Comparison of ENCODE assay signal across 13 cellular contexts in the genomic region with DNA sequence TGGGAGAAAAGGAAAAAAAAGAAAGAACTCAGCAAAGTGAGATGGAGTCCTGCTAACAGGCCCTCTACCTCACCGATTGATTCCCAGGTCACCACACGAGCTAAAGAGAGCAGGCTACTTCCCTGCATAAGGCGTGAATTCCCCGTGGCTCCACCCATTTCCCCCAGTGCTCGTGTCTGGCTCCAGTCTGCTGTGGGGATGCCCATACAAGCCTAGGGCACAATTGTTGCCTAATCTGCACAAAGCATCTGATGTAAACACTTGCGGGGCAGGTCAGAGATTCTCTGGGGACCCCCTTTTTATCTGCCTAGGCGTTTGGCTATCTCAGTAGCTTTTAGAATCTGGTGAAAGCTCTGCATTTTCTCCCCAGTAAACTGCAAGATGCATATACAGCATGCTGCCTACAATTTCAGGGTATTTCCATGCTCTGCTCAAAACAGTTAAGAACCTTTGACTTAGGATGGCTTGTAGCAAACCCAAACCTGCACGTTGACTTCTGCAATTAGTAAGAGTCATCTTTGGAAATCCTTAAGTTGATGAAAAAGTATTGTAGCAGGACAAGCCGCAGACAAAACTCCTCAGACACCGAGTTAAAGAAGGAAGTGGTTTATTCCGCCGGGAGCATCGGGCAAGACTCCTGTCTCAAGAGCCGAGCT.
DNase-seq lines count a peak whose midpoint lies in the region; ATAC-seq and TF ChIP-seq lines count a peak whose summit lies in the region.
"Had no signal": no experiment of that assay in that cellular context is flagged by ENCODE, and none has a peak within 500 bp of the region (broad histone marks: within the 10 kb centered on the region; RNA-seq: fewer than 3 reads in every experiment).

No MANE protein-coding gene starts in this region.

- ATAC-seq in GM19025 (IDR thresholded peaks at IDR 0.05; ENCODE audit: low read depth, unreplicated experiment): peak; percentile 70
- no peak for ATAC-seq in HG03159 (IDR thresholded peaks at IDR 0.05; ENCODE audit: unreplicated experiment)
- ATAC-seq in activated naive CD8-positive, alpha-beta T cell treated with anti-CD3 and anti-CD28 coated beads, Interleukin-2, amount 50 U/mL, for 24 hours: no peak
- ATAC-seq in GM21447 (IDR thresholded peaks at IDR 0.05; ENCODE audit: unreplicated experiment): no peak
- no peak for ATAC-seq in GM21526 (IDR thresholded peaks at IDR 0.05; ENCODE audit: low FRiP score, unreplicated experiment)

- TF ChIP-seq CTCF in NB4 (IDR thresholded peaks at IDR 0.05; ENCODE audit: low read depth, low read length) (no peak), epithelial cell of esophagus (IDR thresholded peaks at IDR 0.05; ENCODE audit: insufficient read depth, low read depth, low read length, missing control alignments) (no peak)

- H3K27me3 Mint-ChIP-seq in activated naive CD8-positive, alpha-beta T cell treated with anti-CD3 and anti-CD28 coated beads, Interleukin-2, amount 50 U/mL, for 24 hours: peaks cover 5% of the 10 kb centered on the region

- H3K4me3 ChIP-seq in NB4 (ENCODE audit: low read depth, low read length): peak overlapping the region; percentile 27
- no peak overlapping the region for H3K4me3 ChIP-seq in epithelial cell of esophagus (ENCODE audit: low read length)

- no peaks in the 10 kb centered on the region for H3K9me3 Mint-ChIP-seq in activated naive CD8-positive, alpha-beta T cell treated with anti-CD3 and anti-CD28 coated beads, Interleukin-2, amount 50 U/mL, for 24 hours

- H3K4me3 Mint-ChIP-seq in activated naive CD8-positive, alpha-beta T cell treated with anti-CD3 and anti-CD28 coated beads, Interleukin-2, amount 50 U/mL, for 24 hours: no peak overlapping the region

- DNase-seq in AG20443 (ENCODE audit: low spot score) (peak; percentile 31), NB4 (ENCODE audit: low read depth) (peak; percentile 65), epithelial cell of esophagus (ENCODE audit: low read depth) (peak; percentile 29)
- no peak for DNase-seq in activated naive CD8-positive, alpha-beta T cell treated with anti-CD3 and anti-CD28 coated beads, Interleukin-2, amount 50 U/mL, for 24 hours
- DNase-seq: amygdala, heart right ventricle, mammary epithelial cell, NCI-H1417, T-helper 2 cell had no signal

- no peak overlapping the region for H3K27ac Mint-ChIP-seq in activated naive CD8-positive, alpha-beta T cell treated with anti-CD3 and anti-CD28 coated beads, Interleukin-2, amount 50 U/mL, for 24 hours

- H3K36me3 Mint-ChIP-seq in activated naive CD8-positive, alpha-beta T cell treated with anti-CD3 and anti-CD28 coated beads, Interleukin-2, amount 50 U/mL, for 24 hours (ENCODE audit: low read depth): no peaks in the 10 kb centered on the region

- no peak for TF ChIP-seq POLR2A in NB4 (IDR thresholded peaks at IDR 0.05; ENCODE audit: extremely low read depth, insufficient read length)

- H3K4me1 Mint-ChIP-seq in activated naive CD8-positive, alpha-beta T cell treated with anti-CD3 and anti-CD28 coated beads, Interleukin-2, amount 50 U/mL, for 24 hours: peaks cover 2% of the 10 kb centered on the region
